In genomic region chr2:26749787-26750420, GRCh38 we compare ENCODE assay signal across 1 cellular context.
TF ChIP-seq lines count a peak whose summit lies in the region.

No MANE protein-coding gene starts in this region.

TF ChIP-seq in WTC11, 78 proteins besides CTCF, POLR2A, EP300 and RAD21 (continued from another document):
- peak; percentile 24; the same call in 1 of the 2 replicates for TF ChIP-seq ZNF281 (CRISPR knock-in tag; IDR thresholded peaks at IDR 0.05)
